Comparison of ENCODE assay signal across 18 cellular contexts in genomic region chr20:58637466-58638198, GRCh38. TPM values are rescaled to one million over a fixed set of nuclear protein-coding genes. Genes with fewer than 3 reads are reported as not detected.
A peak's percentile ranks its signal among the peaks of the same experiment; 100 is the strongest.
DNase-seq lines count a peak whose midpoint lies in the region; ATAC-seq, FAIRE-seq and TF ChIP-seq lines count a peak whose summit lies in the region.
"Had no signal": no experiment of that assay in that cellular context is flagged by ENCODE, and none has a peak within 500 bp of the region (broad histone marks: within the 10 kb centered on the region; RNA-seq: fewer than 3 reads in every experiment).

No MANE protein-coding gene starts in this region.

- TF ChIP-seq CTCF in Calu3 (IDR thresholded peaks at IDR 0.05; ENCODE audit: unreplicated experiment) (peak; percentile 7), GM23338 (conservative IDR thresholded peaks at IDR 0.05; ENCODE audit: low read depth in 2 of 2) (no peak), glutamatergic neuron (IDR thresholded peaks at IDR 0.05; ENCODE audit: partially characterized antibody, unreplicated experiment) (peak; percentile 2), osteocyte (IDR thresholded peaks at IDR 0.05) (no peak)

- H3K4me3 Mint-ChIP-seq in Calu3 (ENCODE audit: low read depth, unreplicated experiment) (no peak overlapping the region), GM23338 (no peak overlapping the region; the same call in 2 of the 3 replicates), glutamatergic neuron (ENCODE audit: unreplicated experiment) (no peak overlapping the region), osteocyte (ENCODE audit: unreplicated experiment) (no peak overlapping the region)
- H3K4me3 Mint-ChIP-seq: CD14-positive monocyte had no signal

- H3K9me2 ChIP-seq in GM23338 (ENCODE audit: insufficient read depth) = no peaks in the 10 kb centered on the region

- peaks cover 7% of the 10 kb centered on the region for H3K4me1 Mint-ChIP-seq in Calu3 (ENCODE audit: low read depth, unreplicated experiment)
- peaks cover 5% of the 10 kb centered on the region; the same call in 2 of the 3 replicates for H3K4me1 Mint-ChIP-seq in GM23338
- H3K4me1 Mint-ChIP-seq in glutamatergic neuron (ENCODE audit: low read depth, unreplicated experiment) = peaks cover 15% of the 10 kb centered on the region
- H3K4me1 Mint-ChIP-seq in osteocyte (ENCODE audit: unreplicated experiment) = peaks cover 5% of the 10 kb centered on the region

- intact Hi-C loops in Calu3 (cut with micrococcal nuclease; ENCODE audit: unreplicated experiment) (no loop called here), sciatic nerve (cut with DNase I) (no loop called here)

- no peaks in the 10 kb centered on the region for H3K36me3 ChIP-seq in GM23338 (ENCODE audit: insufficient read depth)

- no TSS peak for BruUV-seq in Calu3 (replicated peaks; lab: Mats Ljungman, UMichigan)

- no peaks in the 10 kb centered on the region for H3K79me2 ChIP-seq in GM23338 (replicated peaks; ENCODE audit: insufficient read depth)

- H3F3A ChIP-seq in GM23338 (replicated peaks; ENCODE audit: low read depth) = no peaks in the 10 kb centered on the region

- H3K27me3 ChIP-seq in GM23338 (ENCODE audit: insufficient read depth) = no peaks in the 10 kb centered on the region

- H3K27me3 Mint-ChIP-seq in Calu3 (ENCODE audit: unreplicated experiment) (peaks cover 98% of the 10 kb centered on the region), GM23338 (ENCODE audit: insufficient read depth, low read depth, poor library complexity) (peaks cover 11% of the 10 kb centered on the region), glutamatergic neuron (ENCODE audit: unreplicated experiment) (peaks cover 5% of the 10 kb centered on the region), osteocyte (ENCODE audit: unreplicated experiment) (no peaks in the 10 kb centered on the region)

- no peak overlapping the region for H3K27ac ChIP-seq in GM23338 (ENCODE audit: low read depth)
- H3K27ac ChIP-seq: SK-N-MC had no signal

- no peak overlapping the region for H3K4me3 ChIP-seq in GM23338
- H3K4me3 ChIP-seq: SK-N-MC had no signal

- ATAC-seq in GM23338 (peak; percentile 17), sciatic nerve (no peak)

- H2AFZ ChIP-seq in GM23338 = peak overlapping the region; percentile 44; the same call in 1 of the 2 replicates

- H4K20me1 ChIP-seq in GM23338 (replicated peaks; ENCODE audit: insufficient read depth) = no peaks in the 10 kb centered on the region

- H3K27ac Mint-ChIP-seq in Calu3 (ENCODE audit: unreplicated experiment) (no peak overlapping the region), GM23338 (no peak overlapping the region), glutamatergic neuron (ENCODE audit: unreplicated experiment) (no peak overlapping the region), osteocyte (ENCODE audit: unreplicated experiment) (no peak overlapping the region)

- H3K9me3 Mint-ChIP-seq in Calu3 (ENCODE audit: low read depth, unreplicated experiment) (peaks cover 2% of the 10 kb centered on the region), GM23338 (peaks cover 2% of the 10 kb centered on the region; the same call in 1 of the 3 replicates), glutamatergic neuron (ENCODE audit: unreplicated experiment) (peaks cover 7% of the 10 kb centered on the region), osteocyte (ENCODE audit: unreplicated experiment) (no peaks in the 10 kb centered on the region)

- no peaks in the 10 kb centered on the region for H3K36me3 Mint-ChIP-seq in Calu3 (ENCODE audit: insufficient read depth, unreplicated experiment)
- H3K36me3 Mint-ChIP-seq in GM23338 (ENCODE audit: low read depth) = peaks cover 6% of the 10 kb centered on the region; the same call in 2 of the 3 replicates
- no peaks in the 10 kb centered on the region for H3K36me3 Mint-ChIP-seq in glutamatergic neuron (ENCODE audit: unreplicated experiment)
- H3K36me3 Mint-ChIP-seq in osteocyte (ENCODE audit: unreplicated experiment) = no peaks in the 10 kb centered on the region
- H3K36me3 Mint-ChIP-seq: CD14-positive monocyte had no signal

- DNase-seq in Calu3 (no peak), GM23338 (ENCODE audit: low spot score) (no peak), glutamatergic neuron (peak; percentile 13), sciatic nerve (ENCODE audit: low spot score) (peak; percentile 48), DMS153 (lab: John Stamatoyannopoulos, UW) (no peak), osteocyte (ENCODE audit: extremely low spot score, unreplicated experiment) (no peak), H54 (ENCODE audit: insufficient read length, low spot score) (no peak)
- DNase-seq: AML-193, DND-41, NCI-H1417 treated with DMSO at 0.1 percent for 48 hours, NCI-H187 treated with DMSO at 0.1 percent for 48 hours, NCI-H2227 treated with DMSO at 0.1 percent for 48 hours, NCI-H510A treated with DMSO at 0.1 percent for 48 hours, NCI-H774, SHP77 had no signal

- CTCF ChIA-PET in Calu3 (lab: Charles Lee) = interaction anchor here (0.7 to 1.3 kb wide), 3 partner anchors 11 to 156 kb away, joined by 3 to 4 read pairs (median 4); no protein-coding TSS in a partner anchor

- no peaks in the 10 kb centered on the region for H3K4me1 ChIP-seq in GM23338 (ENCODE audit: insufficient read depth)

- no peak for FAIRE-seq in H54 (lab: Jason Lieb, UNC)
- FAIRE-seq: G401.6 had no signal

- H3K4me2 ChIP-seq in GM23338 = no peak overlapping the region

- TF ChIP-seq POLR2A in H54 (IDR thresholded peaks at IDR 0.05; ENCODE audit: low read depth, low read length) = no peak

TF ChIP-seq in GM23338, 12 proteins besides CTCF, POLR2A, EP300 and RAD21 (continues in another document):
- TF ChIP-seq REST (IDR thresholded peaks at IDR 0.05; ENCODE audit: unreplicated experiment) (no peak), EZH2 (IDR thresholded peaks at IDR 0.05; ENCODE audit: low read depth, unreplicated experiment) (no peak), NANOG (IDR thresholded peaks at IDR 0.05; ENCODE audit: borderline replicate concordance) (no peak), POLR2AphosphoS5 (IDR thresholded peaks at IDR 0.05; ENCODE audit: low read depth) (no peak), STAT1 (IDR thresholded peaks at IDR 0.05; ENCODE audit: unreplicated experiment) (no peak)

RNA-seq across cellular contexts. Expression of gene STX16, which starts 13.5 kb away (rescaled TPM):
- total RNA-seq in Calu3 (2022) (86.0 and 99.7 TPM in 2 replicates), glutamatergic neuron (ENCODE audit: unreplicated experiment) (71.2 TPM), sciatic nerve (78.7 TPM), osteocyte (66.9 and 67.0 TPM in 2 replicates)
- total RNA-seq in GM23338 (2014; rRNA removed; shearing (Covaris generic)) = 66.5 and 70.5 TPM in 2 replicates
- polyA plus RNA-seq in GM23338 (2016; fragmentation: Nextera tagmentation; extraction: Ambion mirVana) = 27.7 and 31.2 TPM in 2 replicates

RNA-seq across cellular contexts. Expression of gene NPEPL1, which starts 55.0 kb away (rescaled TPM):
- 18.1 and 21.4 TPM in 2 replicates for total RNA-seq in Calu3 (2022)
- total RNA-seq in GM23338 (2014; rRNA removed; shearing (Covaris generic)) = 24.1 and 30.0 TPM in 2 replicates
- 17.8 and 23.5 TPM in 2 replicates for polyA plus RNA-seq in GM23338 (2016; fragmentation: Nextera tagmentation; extraction: Ambion mirVana)
- 43.2 TPM for total RNA-seq in glutamatergic neuron (ENCODE audit: unreplicated experiment)
- 47.5 TPM for total RNA-seq in sciatic nerve
- 13.1 and 13.6 TPM in 2 replicates for total RNA-seq in osteocyte

Comparison
In these comparisons a context has a peak if more than half of its experiments do, and no peak if none do; other contexts are left out.
1. DNase-seq: peak in glutamatergic neuron (single experiment) and sciatic nerve (single experiment); none in Calu3 (single experiment), GM23338 (single experiment), DMS153 (single experiment), osteocyte (single experiment) and H54 (single experiment).
2. CTCF ChIP-seq: peak in Calu3 (single experiment) and glutamatergic neuron (single experiment); none in GM23338 (0 of 2) and osteocyte (single experiment).